Comparison of ENCODE assay signal across 14 cellular contexts in the genomic region with DNA sequence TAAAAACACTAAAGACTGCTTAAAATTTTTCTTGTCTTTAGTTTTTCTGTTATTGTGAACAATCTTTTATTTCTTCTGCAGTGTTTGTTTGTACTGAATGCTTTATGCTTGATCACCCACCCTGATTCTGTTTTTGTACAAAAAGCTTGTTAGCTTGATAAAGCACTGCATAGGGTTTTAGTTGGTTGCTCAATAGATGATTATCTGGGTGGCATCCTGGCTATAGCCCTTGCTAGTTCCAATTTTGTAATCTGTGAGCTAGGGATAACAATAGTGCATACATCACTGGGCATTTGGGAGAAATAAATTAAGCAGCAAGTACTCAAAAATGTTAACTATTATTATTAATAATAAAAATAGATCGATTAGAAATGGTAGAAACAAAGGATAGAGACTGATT.
"Had no signal": no experiment of that assay in that cellular context is flagged by ENCODE, and none has a peak within 500 bp of the region (broad histone marks: within the 10 kb centered on the region; RNA-seq: fewer than 3 reads in every experiment).

No MANE protein-coding gene starts in this region.

- H3K27ac Mint-ChIP-seq: activated CD4-positive, alpha-beta T cell treated with anti-CD3 and anti-CD28 coated beads, Interleukin-2, amount 10 ng/mL, durations not matched to agents 7 days and 5 days; activated CD8-positive, alpha-beta T cell treated with anti-CD3 and anti-CD28 coated beads for 36 hours; activated naive CD4-positive, alpha-beta T cell treated with anti-CD3 and anti-CD28 coated beads, Interleukin-2, amount 10 ng/mL, durations not matched to agents 7 days and 5 days; activated naive CD8-positive, alpha-beta T cell treated with anti-CD3 and anti-CD28 coated beads for 36 hours; activated T-cell treated with anti-CD3 and anti-CD28 coated beads, Interleukin-2, amount 50 U/mL, for 72 hours; activated T-helper 2 cell treated with anti-CD3 and anti-CD28 coated beads, Interferon-gamma antibody, Interleukin-2, Interleukin-4, amounts not matched to agents 10 μg/mL and 5 μg/mL and 100 μg/mL, durations not matched to agents 14 hours and 24 hours and 36 hours had no signal

- H3K36me3 Mint-ChIP-seq: activated naive CD4-positive, alpha-beta T cell treated with anti-CD3 and anti-CD28 coated beads, Interleukin-2, amount 10 ng/mL, durations not matched to agents 7 days and 5 days; activated naive CD8-positive, alpha-beta T cell treated with anti-CD3 and anti-CD28 coated beads for 36 hours had no signal

- H3K9me3 Mint-ChIP-seq: activated CD4-positive, alpha-beta T cell treated with anti-CD3 and anti-CD28 coated beads, Interleukin-2, amount 10 ng/mL, durations not matched to agents 7 days and 5 days; activated CD8-positive, alpha-beta T cell treated with anti-CD3 and anti-CD28 coated beads for 36 hours; activated naive CD4-positive, alpha-beta T cell treated with anti-CD3 and anti-CD28 coated beads, Interleukin-2, amount 10 ng/mL, durations not matched to agents 7 days and 5 days; activated naive CD8-positive, alpha-beta T cell treated with anti-CD3 and anti-CD28 coated beads for 36 hours; activated T-cell treated with anti-CD3 and anti-CD28 coated beads, Interleukin-2, amount 50 U/mL, for 72 hours; activated T-helper 2 cell treated with anti-CD3 and anti-CD28 coated beads, Interferon-gamma antibody, Interleukin-2, Interleukin-4, amounts not matched to agents 10 μg/mL and 5 μg/mL and 100 μg/mL, durations not matched to agents 14 hours and 24 hours and 36 hours had no signal

- H3K4me3 Mint-ChIP-seq: activated CD4-positive, alpha-beta T cell treated with anti-CD3 and anti-CD28 coated beads, Interleukin-2, amount 10 ng/mL, durations not matched to agents 7 days and 5 days; activated CD8-positive, alpha-beta T cell treated with anti-CD3 and anti-CD28 coated beads for 36 hours; activated naive CD4-positive, alpha-beta T cell treated with anti-CD3 and anti-CD28 coated beads, Interleukin-2, amount 10 ng/mL, durations not matched to agents 7 days and 5 days; activated naive CD8-positive, alpha-beta T cell treated with anti-CD3 and anti-CD28 coated beads for 36 hours; activated T-cell treated with anti-CD3 and anti-CD28 coated beads, Interleukin-2, amount 50 U/mL, for 72 hours had no signal

- DNase-seq: activated CD4-positive, alpha-beta T cell treated with anti-CD3 and anti-CD28 coated beads, Interleukin-2, amount 10 ng/mL, durations not matched to agents 7 days and 5 days; activated CD4-positive, CD25-positive, alpha-beta regulatory T cell; activated CD8-positive, alpha-beta memory T cell treated with anti-CD3 and anti-CD28 coated beads, Interleukin-2, amount 50 U/mL, for 4 hours; activated CD8-positive, alpha-beta T cell treated with anti-CD3 and anti-CD28 coated beads for 36 hours; activated gamma-delta T cell treated with Interleukin-2 at 50 U/mL for 16 hours; activated naive CD4-positive, alpha-beta T cell treated with anti-CD3 and anti-CD28 coated beads, Interleukin-2, amount 10 ng/mL, durations not matched to agents 7 days and 5 days; activated naive CD8-positive, alpha-beta T cell treated with anti-CD3 and anti-CD28 coated beads for 36 hours; activated T-cell treated with anti-CD3 and anti-CD28 coated beads, Interleukin-2, amount 50 U/mL, for 72 hours; cerebellar nuclear complex; NCI-H2029 treated with DMSO at 0.1 percent for 48 hours; NCI-H510A; SIG-M5 had no signal

- H3K27ac ChIP-seq: VCaP had no signal

- ATAC-seq: activated CD8-positive, alpha-beta T cell treated with anti-CD3 and anti-CD28 coated beads for 36 hours; activated T-cell treated with anti-CD3 and anti-CD28 coated beads, Interleukin-2, amount 50 U/mL, for 72 hours had no signal
